In genomic region chr1:168767885-168768584, GRCh38 we compare ENCODE assay signal across 12 cellular contexts. TPM values are rescaled to one million over a fixed set of nuclear protein-coding genes. Genes with fewer than 3 reads are reported as not detected.
A peak's percentile ranks its signal among the peaks of the same experiment; 100 is the strongest.
DNase-seq lines count a peak whose midpoint lies in the region; ATAC-seq, FAIRE-seq and TF ChIP-seq lines count a peak whose summit lies in the region.
"Had no signal": no experiment of that assay in that cellular context is flagged by ENCODE, and none has a peak within 500 bp of the region (broad histone marks: within the 10 kb centered on the region; RNA-seq: fewer than 3 reads in every experiment).

No MANE protein-coding gene starts in this region.

- H2AFZ ChIP-seq in GM23248 (no peak overlapping the region; the same call in 1 of the 2 replicates), hepatocyte (no peak overlapping the region)

- no peak for ATAC-seq in HG02852 (IDR thresholded peaks at IDR 0.05; ENCODE audit: unreplicated experiment)

- H3F3A ChIP-seq in GM23248 (ENCODE audit: insufficient read depth), result peaks cover 10% of the 10 kb centered on the region

- H4K20me1 ChIP-seq in GM23248 (ENCODE audit: insufficient read depth), result no peaks in the 10 kb centered on the region
- no peaks in the 10 kb centered on the region for H4K20me1 ChIP-seq in hepatocyte (ENCODE audit: insufficient read depth, poor library complexity, severe bottlenecking)

- H3K9me2 ChIP-seq in GM23248 (ENCODE audit: insufficient read depth) (no peaks in the 10 kb centered on the region), hepatocyte (replicated peaks; ENCODE audit: insufficient read depth) (no peaks in the 10 kb centered on the region)

- H3K27ac ChIP-seq in GM23248 (0 out of 2 replicates have a peak overlapping the region, but pooled peaks have one; percentile 27), hepatocyte (peak overlapping the region; percentile 32), sigmoid colon (peak overlapping the region; percentile 42 to 63 (median 54))

- no peak for TF ChIP-seq EP300 in sigmoid colon (IDR thresholded peaks at IDR 0.05)

- H3K4me2 ChIP-seq in GM23248 (ENCODE audit: unreplicated experiment), result peak overlapping the region; percentile 30
- no peak overlapping the region for H3K4me2 ChIP-seq in hepatocyte

- TF ChIP-seq POLR2A in sigmoid colon (IDR thresholded peaks at IDR 0.05), result no peak

- no peak for FAIRE-seq in bronchial epithelial cell (lab: Jason Lieb, UNC)
- FAIRE-seq: GM19239 had no signal

- H3K79me2 ChIP-seq in GM23248 (ENCODE audit: insufficient read depth), result no peaks in the 10 kb centered on the region
- no peaks in the 10 kb centered on the region for H3K79me2 ChIP-seq in hepatocyte

- H3K36me3 ChIP-seq in GM23248 (ENCODE audit: low read depth) (no peaks in the 10 kb centered on the region), bronchial epithelial cell (ENCODE audit: control insufficient read depth, insufficient read depth, low read length) (no peaks in the 10 kb centered on the region), hepatocyte (replicated peaks; ENCODE audit: insufficient read depth, low read depth) (no peaks in the 10 kb centered on the region), sigmoid colon (no peaks in the 10 kb centered on the region)
- H3K36me3 ChIP-seq: tibial nerve had no signal

- DNase-seq in GM23248 (peak; percentile 85), bronchial epithelial cell (ENCODE audit: low read depth) (peak; percentile 48), hepatocyte (ENCODE audit: low spot score) (no peak), sigmoid colon (peak; percentile 78), retina (no peak), SW480 (ENCODE audit: low spot score) (no peak)
- no peak for DNase-seq in activated CD4-positive, alpha-beta T cell treated with anti-CD3 and anti-CD28 coated beads, Interleukin-2, amount 50 U/mL, for 48 hours
- DNase-seq: CD4-positive, CD25-positive, alpha-beta regulatory T cell; NCI-H2171 treated with DMSO at 0.1 percent for 48 hours had no signal

- no peak overlapping the region for H3K9ac ChIP-seq in GM23248

- in situ Hi-C loops in GM23248 (cut with MboI), result no loop called here

- WGBS in GM23248 (ENCODE audit: low coverage in 1 of 2, low lambda C conversion rate in 2 of 2, missing lambda C conversion rate in 2 of 2), 2 experiments, result 38 to 44% methylated on average over 4 of the region's 4 CpGs
- 84% methylated on average over 4 of the region's 4 CpGs for WGBS in hepatocyte (ENCODE audit: low lambda C conversion rate, missing lambda C conversion rate)
- WGBS in sigmoid colon, 2 donors, result 68 to 77% methylated on average over 4 of the region's 4 CpGs

- H3K4me3 ChIP-seq in GM23248 (no peak overlapping the region), bronchial epithelial cell (ENCODE audit: low read depth, low read length) (no peak overlapping the region), hepatocyte (no peak overlapping the region), sigmoid colon (no peak overlapping the region)
- H3K4me3 ChIP-seq: tibial nerve had no signal

- H3K4me1 ChIP-seq in GM23248 (ENCODE audit: insufficient read depth) (peaks cover 11% of the 10 kb centered on the region), hepatocyte (ENCODE audit: insufficient read depth) (peaks cover 17% of the 10 kb centered on the region), sigmoid colon (peaks cover 0 to 38% (median 22%) of the 10 kb centered on the region in 4 donors)

- H3K9me3 ChIP-seq in GM23248 (ENCODE audit: low read depth), result no peaks in the 10 kb centered on the region
- H3K9me3 ChIP-seq in hepatocyte (ENCODE audit: low read depth), result no peaks in the 10 kb centered on the region
- H3K9me3 ChIP-seq in sigmoid colon, result no peaks in the 10 kb centered on the region
- H3K9me3 ChIP-seq: tibial nerve had no signal

- TF ChIP-seq CTCF in bronchial epithelial cell (IDR thresholded peaks at IDR 0.05; ENCODE audit: insufficient read depth, low read length, severe bottlenecking) (no peak), hepatocyte (IDR thresholded peaks at IDR 0.05; ENCODE audit: poor library complexity) (no peak), sigmoid colon (IDR thresholded peaks at IDR 0.05) (no peak)

- no peaks in the 10 kb centered on the region for H3K27me3 ChIP-seq in GM23248 (replicated peaks; ENCODE audit: insufficient read depth)
- H3K27me3 ChIP-seq in bronchial epithelial cell (ENCODE audit: control insufficient read depth, insufficient read depth, low read length), result no peaks in the 10 kb centered on the region
- H3K27me3 ChIP-seq in hepatocyte, result no peaks in the 10 kb centered on the region
- H3K27me3 ChIP-seq in sigmoid colon, result no peaks in the 10 kb centered on the region
- H3K27me3 ChIP-seq: tibial nerve had no signal

- intact Hi-C loops in sigmoid colon (cut with DNase I), result loop anchor here (5.0 kb wide), 1 partner anchor 334 kb away; no protein-coding TSS in a partner anchor

RNA-seq across cellular contexts. Expression of gene DPT, which starts 39.0 kb away (rescaled TPM):
- total RNA-seq in GM23248 (2014; rRNA removed; shearing (Covaris generic)), result 11.8 and 14.9 TPM in 2 replicates
- polyA plus RNA-seq in GM23248 (2016; fragmentation: Nextera tagmentation; extraction: Ambion mirVana) (20.0 and 20.8 TPM in 2 replicates), hepatocyte (8.2 and 14.6 TPM in 2 replicates), sigmoid colon (100 to 1,000 TPM in 1 of 3 donors, 10 to 100 TPM in 1, 1 to 10 TPM in 1; 2.1 to 128 (median 25.4) TPM)
- total RNA-seq in bronchial epithelial cell (not detected in 2 replicates), hepatocyte (12.5 and 13.5 TPM in 2 replicates), sigmoid colon (100 to 1,000 TPM; 249 to 519 (median 301) TPM)
- total RNA-seq: CD4-positive, CD25-positive, alpha-beta regulatory T cell had no signal
- polyA plus RNA-seq: CD4-positive, CD25-positive, alpha-beta regulatory T cell had no signal

Comparison
In these comparisons a context has a peak if more than half of its experiments do, and no peak if none do; other contexts are left out.
1. DNase-seq: peak in GM23248 (single experiment), bronchial epithelial cell (single experiment) and sigmoid colon (single experiment); none in hepatocyte (single experiment), retina (single experiment), SW480 (single experiment) and activated CD4-positive, alpha-beta T cell treated with anti-CD3 and anti-CD28 coated beads, Interleukin-2, amount 50 U/mL, for 48 hours (0 of 2).
2. RNA of gene DPT, which starts 39.0 kb away (total RNA-seq): 249 to 519 TPM in sigmoid colon; 11.8 to 14.9 TPM in GM23248, 12.5 to 13.5 TPM in hepatocyte and not detected in bronchial epithelial cell; every median in the first group is over 10 times any median in the second.
3. Peak in every context shown above with its lines, with median percentiles within 50 percentile points of each other: H3K27ac ChIP-seq.